ENCODE assay signal across 8 cellular contexts in the genomic region with DNA sequence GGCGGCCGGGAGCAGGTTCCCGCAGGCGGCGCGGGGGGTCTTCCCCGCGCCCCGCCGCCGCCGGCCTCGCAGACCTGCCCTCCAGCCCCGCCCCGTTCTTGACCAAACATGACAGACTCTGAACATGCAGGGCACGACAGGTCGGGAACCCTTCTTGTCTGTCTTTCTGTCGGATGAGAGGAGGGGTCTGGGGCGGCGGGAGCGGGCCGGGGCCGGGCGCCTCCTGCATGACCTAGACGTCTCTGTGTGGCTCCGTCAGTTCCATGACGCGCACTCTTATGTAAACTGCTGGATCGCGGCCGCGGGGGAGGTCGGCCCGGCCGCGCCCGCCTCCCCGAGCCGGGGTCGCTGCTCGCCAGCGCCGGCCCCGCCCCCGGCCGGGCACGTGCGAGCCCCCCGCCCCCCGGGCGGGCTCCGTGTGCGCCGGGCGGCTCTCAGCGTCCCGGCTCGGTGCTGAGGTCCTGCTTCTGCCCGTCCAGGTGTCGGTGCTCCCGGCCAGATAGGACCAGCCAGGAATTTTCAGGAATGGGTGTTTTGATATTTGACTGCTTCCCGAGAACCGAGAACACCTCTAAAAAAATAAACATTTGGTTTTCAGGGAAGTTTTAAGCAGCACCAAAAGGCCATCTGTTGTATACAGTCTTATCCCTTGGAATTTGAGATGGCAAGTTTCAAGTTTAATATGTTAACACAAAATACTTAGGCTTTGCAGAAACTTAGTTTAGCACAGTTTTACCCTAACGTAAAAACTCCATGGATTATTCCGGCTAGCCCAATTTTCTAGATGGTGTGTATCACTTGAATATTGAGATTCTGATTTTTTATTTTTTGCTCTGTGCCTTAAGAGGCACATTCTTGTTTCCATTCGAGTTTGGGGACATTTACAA. TPM values are rescaled to one million over a fixed set of nuclear protein-coding genes. Genes with fewer than 3 reads are reported as not detected.
A peak's percentile ranks its signal among the peaks of the same experiment; 100 is the strongest.
DNase-seq lines count a peak whose midpoint lies in the region; ATAC-seq and TF ChIP-seq lines count a peak whose summit lies in the region.

No MANE protein-coding gene starts in this region.

- in situ Hi-C loops in IMR-90 (cut with MboI; ENCODE audit: low sequenced_read_pairs) (no loop called here), Panc1 (cut with HindIII; ENCODE audit: low pct_unique_long_range_greater_than_20kb, low sequenced_read_pairs) (no loop called here)

- peak overlapping the region; percentile 70; the same call in 1 of the 2 replicates for H2BK120ac ChIP-seq in IMR-90 (ENCODE audit: low read depth, low read length)

- H2BK15ac ChIP-seq in IMR-90 (ENCODE audit: low read depth, low read length), result no peak overlapping the region; the same call in 2 of the 3 replicates

- TF ChIP-seq RAD21 in IMR-90 (IDR thresholded peaks at IDR 0.05; ENCODE audit: low read length), result no peak

- no peaks in the 10 kb centered on the region for H3K36me3 ChIP-seq in IMR-90 (ENCODE audit: control insufficient read depth, insufficient read depth, low read length)
- H3K36me3 ChIP-seq in Panc1 (ENCODE audit: control insufficient read depth, insufficient read depth, low read length), result no peaks in the 10 kb centered on the region
- H3K36me3 ChIP-seq in esophagus muscularis mucosa, result no peaks in the 10 kb centered on the region

- H3K9ac ChIP-seq in IMR-90 (ENCODE audit: low read depth, low read length), result peak overlapping the region; percentile 98

- TF ChIP-seq POLR2A in IMR-90 (IDR thresholded peaks at IDR 0.05; ENCODE audit: low read depth, low read length), result peak; percentile 65
- no peak for TF ChIP-seq POLR2A in esophagus muscularis mucosa (IDR thresholded peaks at IDR 0.05; ENCODE audit: low read depth)

- DNase-seq in DMS114 treated with DMSO at 0.1 percent for 48 hours (lab: John Stamatoyannopoulos, UW; ENCODE audit: unreplicated experiment) (peak; percentile 43), IMR-90 (peak; percentile 87), Panc1 (ENCODE audit: low read depth, low spot score) (no peak), esophagus muscularis mucosa (ENCODE audit: extremely low spot score) (peak; percentile 95), myocyte (ENCODE audit: low read depth) (peak; percentile 85)
- DNase-seq in activated T-cell treated with anti-CD3 and anti-CD28 coated beads, Interleukin-2, amount 50 U/mL, for 48 hours, result peak; percentile 85 to 87
- DNase-seq in stimulated activated CD8-positive, alpha-beta memory T cell treated with anti-CD3 and anti-CD28 coated beads, Interleukin-7, amount 100 ng/mL, for 4 hours (ENCODE audit: low read depth in 2 of 2), result peak; percentile 69 to 76

- peak overlapping the region; percentile 97 for H3K4ac ChIP-seq in IMR-90 (ENCODE audit: low read depth, low read length)

- H4K8ac ChIP-seq in IMR-90 (ENCODE audit: low read depth in 2 of 2, low read length in 2 of 2), result peak overlapping the region; percentile 94 to 95

- H3K56ac ChIP-seq in IMR-90 (ENCODE audit: extremely low read depth, insufficient read depth, low read length), result peak overlapping the region; percentile 96

- TF ChIP-seq EP300 in esophagus muscularis mucosa (IDR thresholded peaks at IDR 0.05), result no peak

- no TSS peak for BruUV-seq in IMR-90 (replicated peaks; lab: Mats Ljungman, UMichigan)
- BruUV-seq in Panc1 (replicated peaks; lab: Mats Ljungman, UMichigan), result no TSS peak

- peak overlapping the region; percentile 83 for H4K5ac ChIP-seq in IMR-90 (ENCODE audit: low read depth, low read length)

- dilution Hi-C loops in IMR-90 (cut with HindIII; ENCODE audit: low sequenced_read_pairs, unreplicated experiment), result no loop called here

- peak; percentile 52 for ATAC-seq in GM21529 (IDR thresholded peaks at IDR 0.05; ENCODE audit: unreplicated experiment)
- ATAC-seq in IMR-90 (ENCODE audit: low read depth), result peak; percentile 76
- peak; percentile 88 for ATAC-seq in Panc1

- H3K18ac ChIP-seq in IMR-90 (ENCODE audit: low read depth, low read length), result peak overlapping the region; percentile 84

- peak overlapping the region; percentile 93 for H3K4me2 ChIP-seq in IMR-90 (ENCODE audit: low read depth, low read length)

- peak overlapping the region; percentile 99 for H3K27ac ChIP-seq in IMR-90 (ENCODE audit: insufficient read depth, low read length)
- peak overlapping the region; percentile 95 for H3K27ac ChIP-seq in Panc1 (ENCODE audit: low read length)
- peak overlapping the region; percentile 97 to 99 (median 99) for H3K27ac ChIP-seq in esophagus muscularis mucosa (replicated peaks in 1 of 4)

- H3K4me3 ChIP-seq in IMR-90 (ENCODE audit: insufficient read depth, low read depth, low read length) (peak overlapping the region; percentile 86), Panc1 (ENCODE audit: low read depth in 2 of 2, low read length in 2 of 2) (peak overlapping the region; percentile 87 to 88), esophagus muscularis mucosa (peak overlapping the region; percentile 76 to 92 (median 78))

- intact Hi-C loops in IMR-90 (cut with micrococcal nuclease), result loop anchor here (5.0 kb wide), 2 partner anchors 66 to 219 kb away; partner anchors contain the start of gene TMEM87B
- intact Hi-C loops in Panc1 (cut with micrococcal nuclease; ENCODE audit: unreplicated experiment), result no loop called here
- intact Hi-C loops in esophagus muscularis mucosa (cut with DNase I), result no loop called here

- TF ChIP-seq CTCF in IMR-90 (conservative IDR thresholded peaks at IDR 0.05; ENCODE audit: low read depth, low read length), result no peak
- TF ChIP-seq CTCF in Panc1 (IDR thresholded peaks at IDR 0.05), result no peak
- TF ChIP-seq CTCF in esophagus muscularis mucosa (IDR thresholded peaks at IDR 0.05), result no peak

- no peaks in the 10 kb centered on the region for H4K20me1 ChIP-seq in IMR-90 (ENCODE audit: insufficient read depth, low read length)

- H3K9me1 ChIP-seq in IMR-90 (ENCODE audit: insufficient read depth, low read length), result no peaks in the 10 kb centered on the region

- POLR2A ChIA-PET in IMR-90 (lab: Charles Lee; ENCODE audit: unreplicated experiment), result no interaction called here
- POLR2A ChIA-PET in Panc1 (lab: Charles Lee), result no interaction called here

- H2AFZ ChIP-seq in IMR-90 (replicated peaks; ENCODE audit: low read length, poor library complexity), result peak overlapping the region; percentile 96

- H3K23ac ChIP-seq in IMR-90 (ENCODE audit: low read depth, low read length), result peak overlapping the region; percentile 93

- H2BK5ac ChIP-seq in IMR-90 (ENCODE audit: low read depth, low read length, poor library complexity, severe bottlenecking), result peak overlapping the region; percentile 98

- CTCF ChIA-PET in IMR-90 (lab: Yijun Ruan, JAX), result no interaction called here
- CTCF ChIA-PET in Panc1 (lab: Charles Lee), result no interaction called here

- H3K4me1 ChIP-seq in IMR-90 (ENCODE audit: control insufficient read depth, insufficient read depth, low read length) (no peaks in the 10 kb centered on the region), Panc1 (ENCODE audit: control insufficient read depth, insufficient read depth, low read length) (peaks cover 6% of the 10 kb centered on the region; the same call in 1 of the 2 replicates), esophagus muscularis mucosa (peaks cover 9 to 26% (median 15%) of the 10 kb centered on the region in 4 donors)

- WGBS in IMR-90 (ENCODE audit: extremely low coverage in 2 of 2, insufficient read length in 1 of 2), 2 experiments, result 0% methylated on average over 15 of the region's 66 CpGs; no CpG with 5 or more reads in 1 of the 2 experiments
- under 1% methylated on average over 15 of the region's 66 CpGs for WGBS in esophagus muscularis mucosa

- H3K14ac ChIP-seq in IMR-90 (replicated peaks; ENCODE audit: low read depth, low read length), result peak overlapping the region; percentile 96

- no peaks in the 10 kb centered on the region; a peak in 1 of 4 replicates for H3K79me1 ChIP-seq in IMR-90 (ENCODE audit: low read depth in 1 of 2, low read length in 2 of 2)

- H3K9me3 ChIP-seq in IMR-90 (ENCODE audit: control insufficient read depth, insufficient read depth, low read length), result no peaks in the 10 kb centered on the region
- no peaks in the 10 kb centered on the region for H3K9me3 ChIP-seq in Panc1 (ENCODE audit: control insufficient read depth, insufficient read depth, low read depth, low read length)
- H3K9me3 ChIP-seq in esophagus muscularis mucosa, result no peaks in the 10 kb centered on the region

- H2AK9ac ChIP-seq in IMR-90 (replicated peaks; ENCODE audit: low read depth, low read length, poor library complexity), result peak overlapping the region; percentile 98

- H4K91ac ChIP-seq in IMR-90 (ENCODE audit: insufficient read depth, low read depth, low read length), result peak overlapping the region; percentile 89

- H2AK5ac ChIP-seq in IMR-90 (ENCODE audit: low read depth, low read length), result peak overlapping the region; percentile 89

- no peaks in the 10 kb centered on the region for H3K27me3 ChIP-seq in IMR-90 (ENCODE audit: control insufficient read depth, insufficient read depth, low read length)
- H3K27me3 ChIP-seq in Panc1 (ENCODE audit: control insufficient read depth, insufficient read depth, low read length), result no peaks in the 10 kb centered on the region
- no peaks in the 10 kb centered on the region for H3K27me3 ChIP-seq in esophagus muscularis mucosa

- no peak overlapping the region for H2BK20ac ChIP-seq in IMR-90 (ENCODE audit: low read depth, low read length)

TF ChIP-seq in IMR-90, 13 proteins besides CTCF, POLR2A, EP300 and RAD21 (continues in another document):
- TF ChIP-seq RCOR1 (IDR thresholded peaks at IDR 0.05; ENCODE audit: insufficient replicate concordance, low read length) (no peak), MAZ (IDR thresholded peaks at IDR 0.05; ENCODE audit: borderline replicate concordance, low read depth, low read length) (peak; percentile 80), RFX5 (IDR thresholded peaks at IDR 0.05; ENCODE audit: low read depth, low read length) (no peak)

RNA-seq across cellular contexts. Expression of gene ZC3H6, which starts 0.7 kb away (rescaled TPM):
- total RNA-seq in IMR-90 (2012; rRNA removed), result 2.0 and 2.2 TPM in 2 replicates
- 0.55 and 0.60 TPM in 2 replicates for polyA plus RNA-seq in IMR-90 (2012; rRNA removed)
- 0.14 and 0.18 TPM in 2 replicates for polyA plus RNA-seq in IMR-90 (2012; cell fraction: cytosol; rRNA removed)
- polyA plus RNA-seq in IMR-90 (2012; cell fraction: nucleus; rRNA removed; ENCODE audit: low replicate concordance), result 0.29 and 1.2 TPM in 2 replicates
- 5.3 TPM for total RNA-seq in Panc1 (2021; ENCODE audit: unreplicated experiment)
- 0.85 TPM for polyA plus RNA-seq in Panc1 (2012; ENCODE audit: insufficient read length)
- 10 to 100 TPM; 12.8 to 22.0 (median 16.8) TPM for total RNA-seq in esophagus muscularis mucosa
- 8.8 and 11.7 TPM in 2 replicates for total RNA-seq in myocyte
- 4.8 TPM for polyA plus RNA-seq in myocyte (2012)

RNA-seq across cellular contexts. Expression of gene ZC3H8, which starts 21.3 kb away (rescaled TPM):
- 0.18 and 1.7 TPM in 2 replicates for total RNA-seq in IMR-90 (2012; rRNA removed)
- 1.6 TPM in 2 replicates for polyA plus RNA-seq in IMR-90 (2012; rRNA removed)
- polyA plus RNA-seq in IMR-90 (2012; cell fraction: cytosol; rRNA removed), result 0.07 and 0.10 TPM in 2 replicates
- 0.30 and 8.6 TPM in 2 replicates for polyA plus RNA-seq in IMR-90 (2012; cell fraction: nucleus; rRNA removed; ENCODE audit: low replicate concordance)
- 4.4 TPM for total RNA-seq in Panc1 (2021; ENCODE audit: unreplicated experiment)
- 4.9 TPM for polyA plus RNA-seq in Panc1 (2012; ENCODE audit: insufficient read length)
- 1 to 10 TPM; 3.7 to 8.6 (median 5.7) TPM for total RNA-seq in esophagus muscularis mucosa
- total RNA-seq in myocyte, result 7.9 and 13.3 TPM in 2 replicates
- polyA plus RNA-seq in myocyte (2012), result 5.1 TPM
